Comparison of ENCODE assay signal across 8 cellular contexts in genomic region chr22:30890689-30891442, GRCh38.
DNase-seq lines count a peak whose midpoint lies in the region; ATAC-seq and TF ChIP-seq lines count a peak whose summit lies in the region.

No MANE protein-coding gene starts in this region.

- DNase-seq in COR-L47 (lab: John Stamatoyannopoulos, UW) (peak; percentile 26), activated T-cell treated with anti-CD3 and anti-CD28 coated beads for 1 hour (ENCODE audit: low read depth) (peak; percentile 13), renal cortical epithelial cell (ENCODE audit: low read depth) (peak; percentile 2), NCI-H128 (lab: John Stamatoyannopoulos, UW; ENCODE audit: unreplicated experiment) (no peak), GDM1 (lab: John Stamatoyannopoulos, UW) (no peak)
- DNase-seq in Jurkat, Clone E6-1 (ENCODE audit: low read depth, low spot score) = peak; percentile 10

- H3K9me3 ChIP-seq in gastroesophageal sphincter = no peaks in the 10 kb centered on the region

- WGBS in gastroesophageal sphincter (ENCODE audit: low coverage in 1 of 2), 2 donors = 92% methylated on average over 2 of the region's 17 CpGs; no CpG with 5 or more reads in 1 of the 2 donors

- TF ChIP-seq EP300 in gastroesophageal sphincter (IDR thresholded peaks at IDR 0.05) = no peak

- H3K27me3 ChIP-seq in gastroesophageal sphincter = no peaks in the 10 kb centered on the region

- H3K4me3 ChIP-seq in Jurkat, Clone E6-1 (ENCODE audit: low read length) = no peak overlapping the region
- H3K4me3 ChIP-seq in gastroesophageal sphincter = no peak overlapping the region

- peak in 3 of 4 experiments; percentile 41 to 68 (median 49) for TF ChIP-seq CTCF in gastroesophageal sphincter (IDR thresholded peaks at IDR 0.05)

- H3K36me3 ChIP-seq in gastroesophageal sphincter = peaks cover 0 to 42% of the 10 kb centered on the region in 2 donors

- H3K27ac ChIP-seq in gastroesophageal sphincter = no peak overlapping the region

- TF ChIP-seq POLR2A in gastroesophageal sphincter (IDR thresholded peaks at IDR 0.05) = no peak

- no peaks in the 10 kb centered on the region for H3K4me1 ChIP-seq in gastroesophageal sphincter

- peak; percentile 32 for ATAC-seq in gastroesophageal sphincter
- ATAC-seq in HG03025 (IDR thresholded peaks at IDR 0.05; ENCODE audit: low FRiP score, unreplicated experiment) = no peak

Comparison
In these comparisons a context has a peak if more than half of its experiments do, and no peak if none do; other contexts are left out.
1. DNase-seq: peak in COR-L47 (single experiment), Jurkat, Clone E6-1 (single experiment), activated T-cell treated with anti-CD3 and anti-CD28 coated beads for 1 hour (single experiment) and renal cortical epithelial cell (single experiment); none in NCI-H128 (single experiment) and GDM1 (single experiment).